8 cellular contexts compared by ENCODE assay signal in the genomic region with DNA sequence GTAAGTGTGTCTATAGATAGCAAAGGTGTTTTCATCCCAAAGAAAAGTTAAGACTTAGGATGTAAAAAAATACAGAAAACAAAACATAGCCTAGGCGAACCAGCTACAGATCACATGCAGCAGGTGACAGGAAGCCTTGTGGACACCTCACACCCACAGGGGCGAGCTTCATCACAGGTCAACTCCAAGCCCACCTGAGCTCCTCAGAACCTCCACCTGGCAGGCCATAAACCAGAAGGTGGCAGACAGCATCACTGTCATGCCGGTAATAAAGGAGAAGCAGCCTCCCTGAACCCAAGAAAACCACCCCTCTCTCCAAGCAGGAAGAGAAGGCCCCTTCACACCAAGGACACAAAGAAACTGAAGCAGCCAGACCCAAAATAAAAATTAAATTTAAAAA. TPM values are rescaled to one million over a fixed set of nuclear protein-coding genes. Genes with fewer than 3 reads are reported as not detected.
DNase-seq lines count a peak whose midpoint lies in the region; ATAC-seq, FAIRE-seq and TF ChIP-seq lines count a peak whose summit lies in the region.

No MANE protein-coding gene starts in this region.

- no peaks in the 10 kb centered on the region for H3K36me3 Mint-ChIP-seq in progenitor cell of endocrine pancreas (ENCODE audit: insufficient read depth)

- intact Hi-C loops in aorta (cut with DNase I) = loop anchor here (5.0 to 10.0 kb wide), 2 partner anchors 413 to 416 kb away; a partner anchor contains a TSS

- H3K4me1 ChIP-seq in aorta (ENCODE audit: control insufficient read depth in 1 of 2, insufficient read depth in 2 of 2, low read length in 2 of 2) = peaks cover 0 to 5% of the 10 kb centered on the region in 2 donors

- H3K27ac ChIP-seq in aorta (ENCODE audit: low read depth in 1 of 2, low read length in 2 of 2) = no peak overlapping the region

- WGBS in aorta, 2 donors = 65 to 68% methylated on average over 3 of the region's 3 CpGs

- no peaks in the 10 kb centered on the region for H3K36me3 ChIP-seq in aorta (ENCODE audit: control insufficient read depth in 1 of 2, insufficient read depth in 2 of 2, low read length in 1 of 2)

- FAIRE-seq in frontal cortex (lab: Jason Lieb, UNC) = no peak

- H3K27me3 Mint-ChIP-seq in progenitor cell of endocrine pancreas = no peaks in the 10 kb centered on the region

- H3K4me3 ChIP-seq in epithelial cell of proximal tubule (ENCODE audit: low read depth, low read length) (peak overlapping the region; percentile 84), aorta (ENCODE audit: low read length in 2 of 2) (peak overlapping the region in 1 of 2 donors; percentile 84)

- H3K9me3 ChIP-seq in aorta (ENCODE audit: control insufficient read depth, low read length) = peaks cover 1% of the 10 kb centered on the region

- H3K4me3 Mint-ChIP-seq in progenitor cell of endocrine pancreas (ENCODE audit: low read depth) = peak overlapping the region; percentile 94

- no peaks in the 10 kb centered on the region for H3K9me3 Mint-ChIP-seq in progenitor cell of endocrine pancreas (ENCODE audit: low read depth)

- peak; percentile 25 for DNase-seq in stimulated activated CD4-positive, alpha-beta T cell treated with anti-CD3 and anti-CD28 coated beads, Interleukin-15, amount 100 ng/mL, for 24 hours
- DNase-seq in stimulated activated CD4-positive, alpha-beta T cell treated with anti-CD3 and anti-CD28 coated beads, Interleukin-4, amount 100 ng/mL, for 1 hour = no peak
- DNase-seq in T-helper 9 cell (peak; percentile 2), epithelial cell of proximal tubule (ENCODE audit: low read depth) (no peak), progenitor cell of endocrine pancreas (ENCODE audit: low spot score, unreplicated experiment) (no peak), aorta (no peak), frontal cortex (ENCODE audit: low spot score in 2 of 2) (no peak)

- ATAC-seq in aorta (ENCODE audit: low FRiP score) = no peak
- no peak for ATAC-seq in HG02852 (IDR thresholded peaks at IDR 0.05; ENCODE audit: unreplicated experiment)

- peak overlapping the region; percentile 95 for H3K27ac Mint-ChIP-seq in progenitor cell of endocrine pancreas

- no peaks in the 10 kb centered on the region for H3K27me3 ChIP-seq in aorta (ENCODE audit: control insufficient read depth in 1 of 2, insufficient read depth in 2 of 2, low read length in 1 of 2)

- no peak for TF ChIP-seq CTCF in epithelial cell of proximal tubule (conservative IDR thresholded peaks at IDR 0.05; ENCODE audit: low read depth, low read length)
- no peak for TF ChIP-seq CTCF in progenitor cell of endocrine pancreas (IDR thresholded peaks at IDR 0.05; ENCODE audit: unreplicated experiment)

- H3K4me1 Mint-ChIP-seq in progenitor cell of endocrine pancreas (ENCODE audit: low read depth) = peaks cover 27% of the 10 kb centered on the region

RNA-seq across cellular contexts. Expression of a gene that starts 1.0 kb away (rescaled TPM):
- 7.4 and 13.8 TPM in 2 replicates for total RNA-seq in epithelial cell of proximal tubule
- total RNA-seq in progenitor cell of endocrine pancreas = 103 and 109 TPM in 2 replicates
- 10 to 100 TPM; 34.8 to 62.3 TPM for total RNA-seq in aorta
- 1 to 10 TPM; 2.2 to 3.5 TPM for polyA plus RNA-seq in aorta
- 45.7 TPM for total RNA-seq in frontal cortex

Comparison
In these comparisons a context has a peak if more than half of its experiments do, and no peak if none do; other contexts are left out.
1. DNase-seq: peak in stimulated activated CD4-positive, alpha-beta T cell treated with anti-CD3 and anti-CD28 coated beads, Interleukin-15, amount 100 ng/mL, for 24 hours (single experiment) and T-helper 9 cell (single experiment); none in stimulated activated CD4-positive, alpha-beta T cell treated with anti-CD3 and anti-CD28 coated beads, Interleukin-4, amount 100 ng/mL, for 1 hour (single experiment), epithelial cell of proximal tubule (single experiment), progenitor cell of endocrine pancreas (single experiment), aorta (0 of 2) and frontal cortex (0 of 2).